In genomic region chr16:6190756-6191155, GRCh38 we compare ENCODE assay signal across 21 cellular contexts.
DNase-seq lines count a peak whose midpoint lies in the region; ATAC-seq and TF ChIP-seq lines count a peak whose summit lies in the region.
"Had no signal": no experiment of that assay in that cellular context is flagged by ENCODE, and none has a peak within 500 bp of the region (broad histone marks: within the 10 kb centered on the region; RNA-seq: fewer than 3 reads in every experiment).

No MANE protein-coding gene starts in this region.

- ATAC-seq in GM18511 (IDR thresholded peaks at IDR 0.05; ENCODE audit: unreplicated experiment) = no peak
- ATAC-seq: A549; CD8-positive, alpha-beta T cell had no signal

- BruUV-seq in Caco-2 (replicated peaks; lab: Mats Ljungman, UMichigan) = no TSS peak

- intact Hi-C loops in dorsolateral prefrontal cortex (cut with DNase I) (no loop called here), Caco-2 (cut with micrococcal nuclease; ENCODE audit: unreplicated experiment) (no loop called here)

- H3K27me3 Mint-ChIP-seq in T-helper 2 cell treated with Interferon-gamma antibody and Interleukin-4, amounts not matched to agents 5 μg/mL and 100 μg/mL, for 36 hours (ENCODE audit: low read depth) = no peaks in the 10 kb centered on the region
- H3K27me3 Mint-ChIP-seq in Caco-2 (ENCODE audit: insufficient read depth, unreplicated experiment) = peaks cover 4% of the 10 kb centered on the region
- H3K27me3 Mint-ChIP-seq: B cell; CD4-positive, CD25-positive, alpha-beta regulatory T cell had no signal

- no peaks in the 10 kb centered on the region for H3K9me3 ChIP-seq in Caco-2
- H3K9me3 ChIP-seq: A549, BLaER1, HAP-1 had no signal

- H3K4me1 ChIP-seq in Caco-2 = no peaks in the 10 kb centered on the region
- H3K4me1 ChIP-seq: A549, BLaER1, HAP-1 had no signal

- H3K36me3 ChIP-seq in Caco-2 (ENCODE audit: control insufficient read depth, insufficient read depth, low read length) = no peaks in the 10 kb centered on the region
- H3K36me3 ChIP-seq: BLaER1, HAP-1 had no signal

- CTCF ChIA-PET in Caco-2 (lab: Charles Lee) = no interaction called here

- peaks cover 41% of the 10 kb centered on the region for H3K9me3 Mint-ChIP-seq in T-helper 2 cell treated with Interferon-gamma antibody and Interleukin-4, amounts not matched to agents 5 μg/mL and 100 μg/mL, for 36 hours
- no peaks in the 10 kb centered on the region for H3K9me3 Mint-ChIP-seq in Caco-2 (ENCODE audit: unreplicated experiment)

- no peak overlapping the region for H3K27ac Mint-ChIP-seq in T-helper 2 cell treated with Interferon-gamma antibody and Interleukin-4, amounts not matched to agents 5 μg/mL and 100 μg/mL, for 36 hours
- no peak overlapping the region for H3K27ac Mint-ChIP-seq in Caco-2 (ENCODE audit: unreplicated experiment)
- H3K27ac Mint-ChIP-seq: B cell; CD4-positive, CD25-positive, alpha-beta regulatory T cell; CD8-positive, alpha-beta T cell; HFFc6 had no signal

- POLR2A ChIA-PET in Caco-2 (lab: Charles Lee) = no interaction called here

- TF ChIP-seq CTCF in dorsolateral prefrontal cortex (IDR thresholded peaks at IDR 0.05 in 54 of 56, conservative IDR thresholded peaks at IDR 0.05 in 2 of 56; ENCODE audit: low read depth in 1 of 56, partially characterized antibody in 56 of 56) (no peak), Caco-2 (IDR thresholded peaks at IDR 0.05; ENCODE audit: insufficient read depth in 1 of 2, low read depth in 1 of 2, low read length in 1 of 2, severe bottlenecking in 1 of 2, unreplicated experiment in 1 of 2) (no peak)

- DNase-seq in G401 (ENCODE audit: low spot score) (peak; percentile 76), SK-N-DZ (ENCODE audit: low spot score) (peak; percentile 58), dorsolateral prefrontal cortex (peak in 6 of 10 donors; percentile 21 to 51 (median 42)), Caco-2 (no peak)
- no peak for DNase-seq in activated CD8-positive, alpha-beta memory T cell treated with anti-CD3 and anti-CD28 coated beads for 24 hours
- no peak for DNase-seq in T-helper 2 cell treated with Interferon-gamma antibody and Interleukin-4, amounts not matched to agents 5 μg/mL and 100 μg/mL, for 36 hours (ENCODE audit: low spot score)
- DNase-seq: 8988T; CD4-positive, CD25-positive, alpha-beta regulatory T cell; CD8-positive, alpha-beta T cell; DMS 273 treated with DMSO at 0.1 percent for 48 hours; DMS79; EL; GF-D8; GOT3; HFFc6 had no signal

- peak overlapping the region in 3 of 59 donors; percentile 5 to 16 (median 9) for H3K27ac ChIP-seq in dorsolateral prefrontal cortex
- H3K27ac ChIP-seq: A549, BLaER1, C4-2B had no signal

- no peaks in the 10 kb centered on the region for H3K4me1 Mint-ChIP-seq in T-helper 2 cell treated with Interferon-gamma antibody and Interleukin-4, amounts not matched to agents 5 μg/mL and 100 μg/mL, for 36 hours (ENCODE audit: low read depth)
- no peaks in the 10 kb centered on the region for H3K4me1 Mint-ChIP-seq in Caco-2 (ENCODE audit: low read depth, unreplicated experiment)
- H3K4me1 Mint-ChIP-seq: B cell; CD4-positive, CD25-positive, alpha-beta regulatory T cell had no signal

- no peak overlapping the region for H3K4me3 Mint-ChIP-seq in T-helper 2 cell treated with Interferon-gamma antibody and Interleukin-4, amounts not matched to agents 5 μg/mL and 100 μg/mL, for 36 hours
- H3K4me3 Mint-ChIP-seq in Caco-2 (ENCODE audit: unreplicated experiment) = no peak overlapping the region
- H3K4me3 Mint-ChIP-seq: B cell; CD4-positive, CD25-positive, alpha-beta regulatory T cell; CD8-positive, alpha-beta T cell; HFFc6 had no signal

- H3K36me3 Mint-ChIP-seq in T-helper 2 cell treated with Interferon-gamma antibody and Interleukin-4, amounts not matched to agents 5 μg/mL and 100 μg/mL, for 36 hours (ENCODE audit: low read depth) = no peaks in the 10 kb centered on the region
- H3K36me3 Mint-ChIP-seq in Caco-2 (ENCODE audit: insufficient read depth, unreplicated experiment) = peaks cover 4% of the 10 kb centered on the region
- H3K36me3 Mint-ChIP-seq: CD4-positive, CD25-positive, alpha-beta regulatory T cell; CD8-positive, alpha-beta T cell had no signal

- H3K27me3 ChIP-seq in dorsolateral prefrontal cortex (peaks cover 0 to 4% (median 0%) of the 10 kb centered on the region in 45 donors), Caco-2 (replicated peaks; ENCODE audit: control insufficient read depth, insufficient read depth, low read length) (no peaks in the 10 kb centered on the region)
- H3K27me3 ChIP-seq: BLaER1 had no signal

- in situ Hi-C loops in G401 (cut with HindIII; ENCODE audit: low sequenced_read_pairs) = no loop called here

- peak overlapping the region in 1 of 59 donors; percentile 20 for H3K4me3 ChIP-seq in dorsolateral prefrontal cortex
- H3K4me3 ChIP-seq in Caco-2 (ENCODE audit: low read depth, low read length) = no peak overlapping the region
- H3K4me3 ChIP-seq: A549, BLaER1, HAP-1 had no signal

Comparison
In these comparisons a context has a peak if more than half of its experiments do, and no peak if none do; other contexts are left out.
1. DNase-seq: peak in G401 (single experiment), SK-N-DZ (single experiment) and dorsolateral prefrontal cortex (6 of 10); none in activated CD8-positive, alpha-beta memory T cell treated with anti-CD3 and anti-CD28 coated beads for 24 hours (single experiment), T-helper 2 cell treated with Interferon-gamma antibody and Interleukin-4, amounts not matched to agents 5 μg/mL and 100 μg/mL, for 36 hours (single experiment) and Caco-2 (0 of 2).